9 cellular contexts compared by ENCODE assay signal in genomic region chr17:50289268-50289667, GRCh38. TPM values are rescaled to one million over a fixed set of nuclear protein-coding genes. Genes with fewer than 3 reads are reported as not detected.
DNase-seq lines count a peak whose midpoint lies in the region; TF ChIP-seq lines count a peak whose summit lies in the region.
"Had no signal": no experiment of that assay in that cellular context is flagged by ENCODE, and none has a peak within 500 bp of the region (broad histone marks: within the 10 kb centered on the region; RNA-seq: fewer than 3 reads in every experiment).

No MANE protein-coding gene starts in this region.

- no peaks in the 10 kb centered on the region for H3K27me3 ChIP-seq in skeletal muscle tissue (ENCODE audit: control insufficient read depth in 3 of 3, insufficient read depth in 3 of 3, low read length in 3 of 3)

- H3K9me3 ChIP-seq in SK-N-MC (ENCODE audit: low read depth, low read length) (no peaks in the 10 kb centered on the region), skeletal muscle tissue (ENCODE audit: control insufficient read depth in 3 of 3, low read length in 3 of 3) (no peaks in the 10 kb centered on the region)

- H3K27ac ChIP-seq in SK-N-MC = no peak overlapping the region; the same call in 1 of the 2 replicates
- peak overlapping the region; percentile 44 for H3K27ac ChIP-seq in skeletal muscle tissue (ENCODE audit: low read depth, low read length)

- TF ChIP-seq CTCF in foreskin fibroblast (IDR thresholded peaks at IDR 0.05; ENCODE audit: low read depth, low read length) = no peak

- H3K9ac ChIP-seq in SK-N-MC (ENCODE audit: insufficient read length) = peak overlapping the region; percentile 39
- peak overlapping the region in 2 of 3 donors; percentile 6 to 38 for H3K9ac ChIP-seq in skeletal muscle tissue (ENCODE audit: low read depth in 1 of 3, low read length in 3 of 3)

- H3K36me3 ChIP-seq in SK-N-MC (ENCODE audit: insufficient read depth, low read length) = no peaks in the 10 kb centered on the region
- no peaks in the 10 kb centered on the region for H3K36me3 ChIP-seq in skeletal muscle tissue (ENCODE audit: control insufficient read depth in 3 of 3, insufficient read depth in 3 of 3, low read length in 3 of 3)

- DNase-seq in EL (peak; percentile 52), SK-N-MC (ENCODE audit: low read depth, low spot score) (no peak), foreskin fibroblast (peak; percentile 79 to 91), NCI-H345 treated with DMSO at 0.1 percent for 48 hours (lab: John Stamatoyannopoulos, UW; ENCODE audit: unreplicated experiment) (no peak), foreskin melanocyte (no peak), epidermal melanocyte (ENCODE audit: insufficient read length, low spot score) (no peak)
- DNase-seq in stimulated activated CD4-positive, alpha-beta T cell treated with anti-CD3 and anti-CD28 coated beads, Interleukin-1b, Interleukin-23, amount 100 ng/mL, for 48 hours = no peak
- DNase-seq: activated CD4-positive, alpha-beta T cell treated with anti-CD3 and anti-CD28 coated beads for 1 hour had no signal

- H3K4me3 ChIP-seq in SK-N-MC = peak overlapping the region; percentile 49
- peak overlapping the region; percentile 37 to 55 for H3K4me3 ChIP-seq in foreskin fibroblast (ENCODE audit: low read depth in 1 of 2, low read length in 2 of 2)
- H3K4me3 ChIP-seq in skeletal muscle tissue (ENCODE audit: low read length in 3 of 3) = no peak overlapping the region

- peaks cover 3 to 16% (median 11%) of the 10 kb centered on the region in 3 donors for H3K4me1 ChIP-seq in skeletal muscle tissue (ENCODE audit: control insufficient read depth in 3 of 3, insufficient read depth in 3 of 3, low read length in 3 of 3)

RNA-seq across cellular contexts. Expression of gene TMEM92, which starts 15.0 kb away (rescaled TPM):
- total RNA-seq in skeletal muscle tissue = not detected

RNA-seq across cellular contexts. Expression of gene XYLT2, which starts 56.7 kb away (rescaled TPM):
- total RNA-seq in skeletal muscle tissue = 24.0 TPM

Comparison
In these comparisons a context has a peak if more than half of its experiments do, and no peak if none do; other contexts are left out.
1. DNase-seq: peak in EL (single experiment) and foreskin fibroblast (2 of 2); none in SK-N-MC (single experiment), NCI-H345 treated with DMSO at 0.1 percent for 48 hours (single experiment), stimulated activated CD4-positive, alpha-beta T cell treated with anti-CD3 and anti-CD28 coated beads, Interleukin-1b, Interleukin-23, amount 100 ng/mL, for 48 hours (single experiment), foreskin melanocyte (single experiment) and epidermal melanocyte (single experiment).
2. H3K4me3 ChIP-seq: peak in SK-N-MC (single experiment) and foreskin fibroblast (2 of 2); none in skeletal muscle tissue (0 of 3).